Comparison of ENCODE assay signal across 8 cellular contexts in the genomic region with DNA sequence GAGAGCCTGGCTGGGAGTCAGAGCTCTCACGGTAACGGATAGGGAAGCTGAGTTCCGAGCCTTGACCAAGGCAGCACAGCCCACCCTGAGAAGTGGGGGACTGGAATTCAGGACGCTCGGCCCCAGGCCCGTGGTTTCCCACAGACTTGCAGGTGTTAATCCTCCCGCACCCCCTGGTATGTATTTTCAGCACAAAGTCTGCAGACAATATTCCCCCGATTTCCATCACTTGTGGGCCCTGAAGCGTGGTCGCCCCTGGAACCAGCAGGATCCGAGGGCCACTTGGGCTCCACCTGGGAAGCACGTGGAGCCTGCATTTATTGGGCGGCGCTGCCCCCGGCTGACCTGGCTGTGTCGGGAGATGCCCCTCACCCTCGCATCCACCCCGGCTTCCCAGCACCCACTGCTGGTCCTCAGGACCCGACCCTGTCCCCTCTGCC.
DNase-seq lines count a peak whose midpoint lies in the region; ATAC-seq and TF ChIP-seq lines count a peak whose summit lies in the region.

No MANE protein-coding gene starts in this region.

- H3K27ac ChIP-seq in Peyer's patch (peak overlapping the region; percentile 89 to 93 (median 90)), fibroblast of lung (ENCODE audit: insufficient read depth, low read length) (peak overlapping the region; percentile 37)

- H3K36me3 ChIP-seq in Peyer's patch (no peaks in the 10 kb centered on the region), fibroblast of lung (ENCODE audit: control insufficient read depth, insufficient read depth, low read length) (no peaks in the 10 kb centered on the region)

- H4K20me1 ChIP-seq in fibroblast of lung (ENCODE audit: control insufficient read depth, extremely low read depth, insufficient read depth, low read length) = no peaks in the 10 kb centered on the region

- TF ChIP-seq CTCF in Peyer's patch (IDR thresholded peaks at IDR 0.05) = no peak
- TF ChIP-seq CTCF in fibroblast of lung (conservative IDR thresholded peaks at IDR 0.05 in 1 of 2, IDR thresholded peaks at IDR 0.05 in 1 of 2; ENCODE audit: low read depth in 1 of 2, low read length in 2 of 2) = no peak

- ATAC-seq in GM18870 (IDR thresholded peaks at IDR 0.05; ENCODE audit: unreplicated experiment) (peak; percentile 7), sciatic nerve (peak; percentile 5), HG03159 (IDR thresholded peaks at IDR 0.05; ENCODE audit: unreplicated experiment) (no peak), HG02759 (IDR thresholded peaks at IDR 0.05; ENCODE audit: unreplicated experiment) (no peak)

- H2AFZ ChIP-seq in fibroblast of lung (ENCODE audit: low read length) = peak overlapping the region; percentile 89

- H3K4me3 ChIP-seq in Peyer's patch = peak overlapping the region; percentile 71 to 79 (median 72)
- H3K4me3 ChIP-seq in fibroblast of lung (replicated peaks in 1 of 4; ENCODE audit: control extremely low read depth in 1 of 4, insufficient read depth in 1 of 4, low read depth in 3 of 4, low read length in 4 of 4) = peak overlapping the region in 3 of 4 experiments; percentile 28 to 78 (median 58)

- DNase-seq in Peyer's patch = peak in 1 of 3 donors; percentile 55
- DNase-seq in fibroblast of lung (ENCODE audit: low read depth in 2 of 2) = no peak
- DNase-seq in sciatic nerve (ENCODE audit: low spot score) = no peak
- DNase-seq in NCI-H510A treated with DMSO at 0.1 percent for 48 hours (lab: John Stamatoyannopoulos, UW) = no peak
- DNase-seq in posterior vena cava (ENCODE audit: low spot score) = no peak

- intact Hi-C loops in sciatic nerve (cut with DNase I) = no loop called here
- intact Hi-C loops in posterior vena cava (cut with DNase I) = loop anchor here in 1 of 2 donors (5.0 to 10.0 kb wide), 2 partner anchors 101 to 248 kb away; a partner anchor contains a TSS

- H3K4me2 ChIP-seq in fibroblast of lung (ENCODE audit: extremely low read depth, insufficient read depth, low read length) = peak overlapping the region; percentile 86

- H3K9me3 ChIP-seq in Peyer's patch (no peaks in the 10 kb centered on the region), fibroblast of lung (ENCODE audit: control insufficient read depth, insufficient read depth, low read depth, low read length) (no peaks in the 10 kb centered on the region)

- peak overlapping the region; percentile 68 for H3K9ac ChIP-seq in fibroblast of lung (ENCODE audit: insufficient read depth, low read length)

- TF ChIP-seq POLR2A in Peyer's patch (IDR thresholded peaks at IDR 0.05) = no peak

- H3K79me2 ChIP-seq in fibroblast of lung (ENCODE audit: control insufficient read depth, insufficient read depth, low read length) = peaks cover 3% of the 10 kb centered on the region

- H3K4me1 ChIP-seq in Peyer's patch = peaks cover 3 to 14% (median 6%) of the 10 kb centered on the region in 4 donors
- peaks cover 9% of the 10 kb centered on the region for H3K4me1 ChIP-seq in fibroblast of lung (ENCODE audit: control insufficient read depth, extremely low read depth, insufficient read depth, low read length)

- H3K27me3 ChIP-seq in Peyer's patch (no peaks in the 10 kb centered on the region), fibroblast of lung (ENCODE audit: control insufficient read depth, insufficient read depth, low read length) (no peaks in the 10 kb centered on the region)

Comparison
In these comparisons a context has a peak if more than half of its experiments do, and no peak if none do; other contexts are left out.
1. ATAC-seq: peak in GM18870 (single experiment) and sciatic nerve (single experiment); none in HG03159 (single experiment) and HG02759 (single experiment).